1 cellular context compared by ENCODE assay signal in the genomic region with DNA sequence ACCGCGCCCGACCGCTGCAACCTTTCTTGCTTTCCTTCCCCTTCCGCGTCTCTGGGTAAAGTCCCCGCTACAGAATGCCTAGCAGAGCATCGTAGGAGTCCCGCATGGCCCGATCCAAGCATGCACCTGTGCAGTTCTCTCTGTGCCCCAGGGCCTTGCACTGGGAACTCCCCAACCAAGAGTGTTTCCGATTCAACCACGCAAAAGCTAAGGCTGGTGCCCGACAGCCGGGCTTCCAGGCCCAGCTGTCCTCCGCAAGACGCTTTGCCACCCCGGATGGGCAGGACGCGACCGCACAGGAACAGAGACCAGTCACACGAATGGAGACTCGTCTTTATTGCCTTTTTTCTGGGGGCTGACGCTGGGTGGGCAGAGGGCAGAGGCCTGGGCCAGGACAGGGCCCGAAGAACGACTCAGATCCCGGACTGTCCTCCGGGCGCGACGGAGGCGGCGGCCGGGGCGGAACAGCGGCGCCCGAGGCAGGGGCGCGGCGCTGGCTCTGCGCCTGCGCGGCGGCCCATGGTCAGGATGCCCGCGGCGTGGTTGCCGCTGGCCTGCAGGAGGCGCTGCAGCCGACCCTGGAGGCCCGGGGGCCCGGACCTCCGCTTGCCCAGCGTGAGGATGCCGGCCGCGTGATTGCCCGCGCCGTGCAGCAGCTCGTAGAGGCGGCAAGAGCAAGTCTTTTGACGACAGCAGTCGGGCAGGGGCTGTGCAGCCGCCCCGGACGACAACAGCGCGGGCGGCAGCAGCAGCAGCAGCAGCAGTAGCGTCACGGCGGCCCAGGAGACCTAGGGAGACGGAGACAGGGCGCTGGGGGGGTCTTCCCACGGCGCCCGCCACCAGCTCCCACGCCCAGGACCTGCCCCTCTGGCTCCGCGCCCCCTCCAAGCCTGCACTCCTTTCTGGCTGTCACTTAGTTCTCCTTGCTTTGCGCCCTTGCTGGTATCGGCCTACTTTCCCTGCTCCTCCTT.
TF ChIP-seq lines count a peak whose summit lies in the region.

No MANE protein-coding gene starts in this region.

TF ChIP-seq in HepG2, 621 proteins besides CTCF, POLR2A, EP300 and RAD21 (continued from another document and continues in another):
- TF ChIP-seq, protein P1, sequence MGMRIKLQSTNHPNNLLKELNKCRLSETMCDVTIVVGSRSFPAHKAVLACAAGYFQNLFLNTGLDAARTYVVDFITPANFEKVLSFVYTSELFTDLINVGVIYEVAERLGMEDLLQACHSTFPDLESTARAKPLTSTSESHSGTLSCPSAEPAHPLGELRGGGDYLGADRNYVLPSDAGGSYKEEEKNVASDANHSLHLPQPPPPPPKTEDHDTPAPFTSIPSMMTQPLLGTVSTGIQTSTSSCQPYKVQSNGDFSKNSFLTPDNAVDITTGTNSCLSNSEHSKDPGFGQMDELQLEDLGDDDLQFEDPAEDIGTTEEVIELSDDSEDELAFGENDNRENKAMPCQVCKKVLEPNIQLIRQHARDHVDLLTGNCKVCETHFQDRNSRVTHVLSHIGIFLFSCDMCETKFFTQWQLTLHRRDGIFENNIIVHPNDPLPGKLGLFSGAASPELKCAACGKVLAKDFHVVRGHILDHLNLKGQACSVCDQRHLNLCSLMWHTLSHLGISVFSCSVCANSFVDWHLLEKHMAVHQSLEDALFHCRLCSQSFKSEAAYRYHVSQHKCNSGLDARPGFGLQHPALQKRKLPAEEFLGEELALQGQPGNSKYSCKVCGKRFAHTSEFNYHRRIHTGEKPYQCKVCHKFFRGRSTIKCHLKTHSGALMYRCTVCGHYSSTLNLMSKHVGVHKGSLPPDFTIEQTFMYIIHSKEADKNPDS (CRISPR knock-in tag; IDR thresholded peaks at IDR 0.05), result no peak
- peak; percentile 95 for TF ChIP-seq HNRNPL (IDR thresholded peaks at IDR 0.05; ENCODE audit: low read depth, low read length)
- peak; percentile 91 for TF ChIP-seq KDM2A (CRISPR knock-in tag; IDR thresholded peaks at IDR 0.05; ENCODE audit: borderline replicate concordance, low read depth)
- peak; percentile 90; the same call in 1 of the 2 replicates for TF ChIP-seq ZNF451 (CRISPR knock-in tag; IDR thresholded peaks at IDR 0.05)
- TF ChIP-seq, protein P2, sequence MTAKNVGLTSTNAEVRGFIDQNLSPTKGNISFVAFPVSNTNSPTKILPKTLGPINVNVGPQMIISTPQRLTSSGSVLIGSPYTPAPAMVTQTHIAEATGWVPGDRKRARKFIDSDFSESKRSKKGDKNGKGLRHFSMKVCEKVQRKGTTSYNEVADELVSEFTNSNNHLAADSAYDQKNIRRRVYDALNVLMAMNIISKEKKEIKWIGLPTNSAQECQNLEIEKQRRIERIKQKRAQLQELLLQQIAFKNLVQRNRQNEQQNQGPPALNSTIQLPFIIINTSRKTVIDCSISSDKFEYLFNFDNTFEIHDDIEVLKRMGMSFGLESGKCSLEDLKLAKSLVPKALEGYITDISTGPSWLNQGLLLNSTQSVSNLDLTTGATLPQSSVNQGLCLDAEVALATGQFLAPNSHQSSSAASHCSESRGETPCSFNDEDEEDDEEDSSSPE (CRISPR knock-in tag; IDR thresholded peaks at IDR 0.05), result peak; percentile 94
- peak; percentile 80 for TF ChIP-seq ERF (CRISPR knock-in tag; IDR thresholded peaks at IDR 0.05)
- no peak; the same call in 1 of the 2 replicates for TF ChIP-seq ZNF292 (CRISPR knock-in tag; IDR thresholded peaks at IDR 0.05; ENCODE audit: borderline replicate concordance, low read depth)
- TF ChIP-seq TBX2 (CRISPR knock-in tag; IDR thresholded peaks at IDR 0.05; ENCODE audit: borderline replicate concordance), result peak; percentile 47; the same call in 1 of the 2 replicates
- TF ChIP-seq BORCS8-MEF2B (CRISPR knock-in tag; IDR thresholded peaks at IDR 0.05), result peak; percentile 15
- TF ChIP-seq ZBTB26 (CRISPR knock-in tag; IDR thresholded peaks at IDR 0.05; ENCODE audit: borderline replicate concordance), result 0 out of 2 replicates have a peak, but pooled peaks have one; percentile 60
- TF ChIP-seq YY1 (IDR thresholded peaks at IDR 0.05; ENCODE audit: insufficient read depth, insufficient replicate concordance, low read depth, low read length), result peak; percentile 77
- peak; percentile 47; the same call in 1 of the 2 replicates for TF ChIP-seq PRDM10 (CRISPR knock-in tag; IDR thresholded peaks at IDR 0.05; ENCODE audit: low read depth)
- no peak for TF ChIP-seq NFIC (IDR thresholded peaks at IDR 0.05; ENCODE audit: low read length)
- TF ChIP-seq, protein P3, sequence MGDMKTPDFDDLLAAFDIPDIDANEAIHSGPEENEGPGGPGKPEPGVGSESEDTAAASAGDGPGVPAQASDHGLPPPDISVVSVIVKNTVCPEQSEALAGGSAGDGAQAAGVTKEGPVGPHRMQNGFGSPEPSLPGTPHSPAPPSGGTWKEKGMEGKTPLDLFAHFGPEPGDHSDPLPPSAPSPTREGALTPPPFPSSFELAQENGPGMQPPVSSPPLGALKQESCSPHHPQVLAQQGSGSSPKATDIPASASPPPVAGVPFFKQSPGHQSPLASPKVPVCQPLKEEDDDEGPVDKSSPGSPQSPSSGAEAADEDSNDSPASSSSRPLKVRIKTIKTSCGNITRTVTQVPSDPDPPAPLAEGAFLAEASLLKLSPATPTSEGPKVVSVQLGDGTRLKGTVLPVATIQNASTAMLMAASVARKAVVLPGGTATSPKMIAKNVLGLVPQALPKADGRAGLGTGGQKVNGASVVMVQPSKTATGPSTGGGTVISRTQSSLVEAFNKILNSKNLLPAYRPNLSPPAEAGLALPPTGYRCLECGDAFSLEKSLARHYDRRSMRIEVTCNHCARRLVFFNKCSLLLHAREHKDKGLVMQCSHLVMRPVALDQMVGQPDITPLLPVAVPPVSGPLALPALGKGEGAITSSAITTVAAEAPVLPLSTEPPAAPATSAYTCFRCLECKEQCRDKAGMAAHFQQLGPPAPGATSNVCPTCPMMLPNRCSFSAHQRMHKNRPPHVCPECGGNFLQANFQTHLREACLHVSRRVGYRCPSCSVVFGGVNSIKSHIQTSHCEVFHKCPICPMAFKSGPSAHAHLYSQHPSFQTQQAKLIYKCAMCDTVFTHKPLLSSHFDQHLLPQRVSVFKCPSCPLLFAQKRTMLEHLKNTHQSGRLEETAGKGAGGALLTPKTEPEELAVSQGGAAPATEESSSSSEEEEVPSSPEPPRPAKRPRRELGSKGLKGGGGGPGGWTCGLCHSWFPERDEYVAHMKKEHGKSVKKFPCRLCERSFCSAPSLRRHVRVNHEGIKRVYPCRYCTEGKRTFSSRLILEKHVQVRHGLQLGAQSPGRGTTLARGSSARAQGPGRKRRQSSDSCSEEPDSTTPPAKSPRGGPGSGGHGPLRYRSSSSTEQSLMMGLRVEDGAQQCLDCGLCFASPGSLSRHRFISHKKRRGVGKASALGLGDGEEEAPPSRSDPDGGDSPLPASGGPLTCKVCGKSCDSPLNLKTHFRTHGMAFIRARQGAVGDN (CRISPR knock-in tag; IDR thresholded peaks at IDR 0.05), result peak; percentile 99
- peak; percentile 95 for TF ChIP-seq BRD4 (CRISPR knock-in tag; IDR thresholded peaks at IDR 0.05)
- TF ChIP-seq, protein P4, sequence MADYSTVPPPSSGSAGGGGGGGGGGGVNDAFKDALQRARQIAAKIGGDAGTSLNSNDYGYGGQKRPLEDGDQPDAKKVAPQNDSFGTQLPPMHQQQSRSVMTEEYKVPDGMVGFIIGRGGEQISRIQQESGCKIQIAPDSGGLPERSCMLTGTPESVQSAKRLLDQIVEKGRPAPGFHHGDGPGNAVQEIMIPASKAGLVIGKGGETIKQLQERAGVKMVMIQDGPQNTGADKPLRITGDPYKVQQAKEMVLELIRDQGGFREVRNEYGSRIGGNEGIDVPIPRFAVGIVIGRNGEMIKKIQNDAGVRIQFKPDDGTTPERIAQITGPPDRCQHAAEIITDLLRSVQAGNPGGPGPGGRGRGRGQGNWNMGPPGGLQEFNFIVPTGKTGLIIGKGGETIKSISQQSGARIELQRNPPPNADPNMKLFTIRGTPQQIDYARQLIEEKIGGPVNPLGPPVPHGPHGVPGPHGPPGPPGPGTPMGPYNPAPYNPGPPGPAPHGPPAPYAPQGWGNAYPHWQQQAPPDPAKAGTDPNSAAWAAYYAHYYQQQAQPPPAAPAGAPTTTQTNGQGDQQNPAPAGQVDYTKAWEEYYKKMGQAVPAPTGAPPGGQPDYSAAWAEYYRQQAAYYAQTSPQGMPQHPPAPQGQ (CRISPR knock-in tag; IDR thresholded peaks at IDR 0.05; ENCODE audit: borderline replicate concordance), result no peak
- 0 out of 2 replicates have a peak, but pooled peaks have one; percentile 72 for TF ChIP-seq CHCHD3 (CRISPR knock-in tag; IDR thresholded peaks at IDR 0.05)
- TF ChIP-seq, protein P5, sequence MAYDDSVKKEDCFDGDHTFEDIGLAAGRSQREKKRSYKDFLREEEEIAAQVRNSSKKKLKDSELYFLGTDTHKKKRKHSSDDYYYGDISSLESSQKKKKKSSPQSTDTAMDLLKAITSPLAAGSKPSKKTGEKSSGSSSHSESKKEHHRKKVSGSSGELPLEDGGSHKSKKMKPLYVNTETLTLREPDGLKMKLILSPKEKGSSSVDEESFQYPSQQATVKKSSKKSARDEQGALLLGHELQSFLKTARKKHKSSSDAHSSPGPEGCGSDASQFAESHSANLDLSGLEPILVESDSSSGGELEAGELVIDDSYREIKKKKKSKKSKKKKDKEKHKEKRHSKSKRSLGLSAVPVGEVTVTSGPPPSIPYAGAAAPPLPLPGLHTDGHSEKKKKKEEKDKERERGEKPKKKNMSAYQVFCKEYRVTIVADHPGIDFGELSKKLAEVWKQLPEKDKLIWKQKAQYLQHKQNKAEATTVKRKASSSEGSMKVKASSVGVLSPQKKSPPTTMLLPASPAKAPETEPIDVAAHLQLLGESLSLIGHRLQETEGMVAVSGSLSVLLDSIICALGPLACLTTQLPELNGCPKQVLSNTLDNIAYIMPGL (CRISPR knock-in tag; IDR thresholded peaks at IDR 0.05; ENCODE audit: borderline replicate concordance in 1 of 2, low read depth in 1 of 2), result peak; percentile 86 to 92; a peak in 3 of 4 replicates
- no peak for TF ChIP-seq ZNF17 (CRISPR knock-in tag; IDR thresholded peaks at IDR 0.05)
- TF ChIP-seq ZC3H13 (CRISPR knock-in tag; IDR thresholded peaks at IDR 0.05), result peak; percentile 91; the same call in 1 of the 2 replicates
- TF ChIP-seq ZNF337 (CRISPR knock-in tag; IDR thresholded peaks at IDR 0.05; ENCODE audit: borderline replicate concordance, low read depth), result no peak
- peak; percentile 87; the same call in 1 of the 2 replicates for TF ChIP-seq ZNF790 (CRISPR knock-in tag; IDR thresholded peaks at IDR 0.05; ENCODE audit: borderline replicate concordance)
- TF ChIP-seq ZBTB7B (CRISPR knock-in tag; IDR thresholded peaks at IDR 0.05), result peak; percentile 48; the same call in 1 of the 2 replicates
- TF ChIP-seq SIX1 (CRISPR knock-in tag; IDR thresholded peaks at IDR 0.05; ENCODE audit: borderline replicate concordance), result no peak
- peak; percentile 89; the same call in 1 of the 2 replicates for TF ChIP-seq ZNF547 (CRISPR knock-in tag; IDR thresholded peaks at IDR 0.05)
- peak; percentile 96; the same call in 1 of the 2 replicates for TF ChIP-seq ZNF749 (CRISPR knock-in tag; IDR thresholded peaks at IDR 0.05; ENCODE audit: borderline replicate concordance)
- TF ChIP-seq ZNF570 (CRISPR knock-in tag; IDR thresholded peaks at IDR 0.05; ENCODE audit: borderline replicate concordance), result no peak
- no peak for TF ChIP-seq PAWR (CRISPR knock-in tag; IDR thresholded peaks at IDR 0.05; ENCODE audit: borderline replicate concordance)
- peak; percentile 35; the same call in 1 of the 2 replicates for TF ChIP-seq XBP1 (CRISPR knock-in tag; IDR thresholded peaks at IDR 0.05)
- TF ChIP-seq, protein P6, sequence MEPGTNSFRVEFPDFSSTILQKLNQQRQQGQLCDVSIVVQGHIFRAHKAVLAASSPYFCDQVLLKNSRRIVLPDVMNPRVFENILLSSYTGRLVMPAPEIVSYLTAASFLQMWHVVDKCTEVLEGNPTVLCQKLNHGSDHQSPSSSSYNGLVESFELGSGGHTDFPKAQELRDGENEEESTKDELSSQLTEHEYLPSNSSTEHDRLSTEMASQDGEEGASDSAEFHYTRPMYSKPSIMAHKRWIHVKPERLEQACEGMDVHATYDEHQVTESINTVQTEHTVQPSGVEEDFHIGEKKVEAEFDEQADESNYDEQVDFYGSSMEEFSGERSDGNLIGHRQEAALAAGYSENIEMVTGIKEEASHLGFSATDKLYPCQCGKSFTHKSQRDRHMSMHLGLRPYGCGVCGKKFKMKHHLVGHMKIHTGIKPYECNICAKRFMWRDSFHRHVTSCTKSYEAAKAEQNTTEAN (CRISPR knock-in tag; conservative IDR thresholded peaks at IDR 0.05), result peak; percentile 89
- TF ChIP-seq ZNF879 (CRISPR knock-in tag; IDR thresholded peaks at IDR 0.05), result peak; percentile 97; the same call in 1 of the 2 replicates
- 0 out of 2 replicates have a peak, but pooled peaks have one; percentile 25 for TF ChIP-seq FOXJ3 (CRISPR knock-in tag; IDR thresholded peaks at IDR 0.05; ENCODE audit: borderline replicate concordance)
- TF ChIP-seq ZNF24 (IDR thresholded peaks at IDR 0.05), result no peak
